1 cellular context compared by ENCODE assay signal in the genomic region with DNA sequence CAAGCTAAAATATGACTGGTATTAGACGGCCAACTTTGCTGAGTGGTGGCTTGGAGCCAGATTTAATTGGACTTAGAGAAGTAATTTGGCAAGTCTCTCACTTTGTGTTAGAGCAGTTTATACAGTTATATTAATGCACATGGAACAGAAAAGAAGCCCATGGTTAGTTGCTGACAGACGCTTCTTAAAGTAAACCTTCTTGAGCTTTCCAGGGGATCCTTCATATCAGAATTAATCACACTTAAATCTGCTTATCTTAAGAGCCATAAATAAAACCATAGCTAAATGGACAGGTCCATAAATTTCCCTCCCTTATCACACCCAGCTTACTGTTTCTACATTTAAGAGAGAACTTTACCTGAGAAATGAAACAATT.
TF ChIP-seq lines count a peak whose summit lies in the region.

No MANE protein-coding gene starts in this region.

TF ChIP-seq in HEK293, 187 proteins besides CTCF, POLR2A, EP300 and RAD21 (continued from another document):
- TF ChIP-seq, protein P1, sequence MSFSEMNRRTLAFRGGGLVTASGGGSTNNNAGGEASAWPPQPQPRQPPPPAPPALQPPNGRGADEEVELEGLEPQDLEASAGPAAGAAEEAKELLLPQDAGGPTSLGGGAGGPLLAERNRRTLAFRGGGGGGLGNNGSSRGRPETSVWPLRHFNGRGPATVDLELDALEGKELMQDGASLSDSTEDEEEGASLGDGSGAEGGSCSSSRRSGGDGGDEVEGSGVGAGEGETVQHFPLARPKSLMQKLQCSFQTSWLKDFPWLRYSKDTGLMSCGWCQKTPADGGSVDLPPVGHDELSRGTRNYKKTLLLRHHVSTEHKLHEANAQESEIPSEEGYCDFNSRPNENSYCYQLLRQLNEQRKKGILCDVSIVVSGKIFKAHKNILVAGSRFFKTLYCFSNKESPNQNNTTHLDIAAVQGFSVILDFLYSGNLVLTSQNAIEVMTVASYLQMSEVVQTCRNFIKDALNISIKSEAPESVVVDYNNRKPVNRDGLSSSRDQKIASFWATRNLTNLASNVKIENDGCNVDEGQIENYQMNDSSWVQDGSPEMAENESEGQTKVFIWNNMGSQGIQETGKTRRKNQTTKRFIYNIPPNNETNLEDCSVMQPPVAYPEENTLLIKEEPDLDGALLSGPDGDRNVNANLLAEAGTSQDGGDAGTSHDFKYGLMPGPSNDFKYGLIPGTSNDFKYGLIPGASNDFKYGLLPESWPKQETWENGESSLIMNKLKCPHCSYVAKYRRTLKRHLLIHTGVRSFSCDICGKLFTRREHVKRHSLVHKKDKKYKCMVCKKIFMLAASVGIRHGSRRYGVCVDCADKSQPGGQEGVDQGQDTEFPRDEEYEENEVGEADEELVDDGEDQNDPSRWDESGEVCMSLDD (tag by site-specific recombination; IDR thresholded peaks at IDR 0.05): no peak
- TF ChIP-seq MEIS1 (CRISPR knock-in tag; IDR thresholded peaks at IDR 0.05; ENCODE audit: borderline replicate concordance): no peak
- TF ChIP-seq ZNF530 (tag by site-specific recombination; IDR thresholded peaks at IDR 0.05; ENCODE audit: low read depth): no peak
- TF ChIP-seq, protein P2, sequence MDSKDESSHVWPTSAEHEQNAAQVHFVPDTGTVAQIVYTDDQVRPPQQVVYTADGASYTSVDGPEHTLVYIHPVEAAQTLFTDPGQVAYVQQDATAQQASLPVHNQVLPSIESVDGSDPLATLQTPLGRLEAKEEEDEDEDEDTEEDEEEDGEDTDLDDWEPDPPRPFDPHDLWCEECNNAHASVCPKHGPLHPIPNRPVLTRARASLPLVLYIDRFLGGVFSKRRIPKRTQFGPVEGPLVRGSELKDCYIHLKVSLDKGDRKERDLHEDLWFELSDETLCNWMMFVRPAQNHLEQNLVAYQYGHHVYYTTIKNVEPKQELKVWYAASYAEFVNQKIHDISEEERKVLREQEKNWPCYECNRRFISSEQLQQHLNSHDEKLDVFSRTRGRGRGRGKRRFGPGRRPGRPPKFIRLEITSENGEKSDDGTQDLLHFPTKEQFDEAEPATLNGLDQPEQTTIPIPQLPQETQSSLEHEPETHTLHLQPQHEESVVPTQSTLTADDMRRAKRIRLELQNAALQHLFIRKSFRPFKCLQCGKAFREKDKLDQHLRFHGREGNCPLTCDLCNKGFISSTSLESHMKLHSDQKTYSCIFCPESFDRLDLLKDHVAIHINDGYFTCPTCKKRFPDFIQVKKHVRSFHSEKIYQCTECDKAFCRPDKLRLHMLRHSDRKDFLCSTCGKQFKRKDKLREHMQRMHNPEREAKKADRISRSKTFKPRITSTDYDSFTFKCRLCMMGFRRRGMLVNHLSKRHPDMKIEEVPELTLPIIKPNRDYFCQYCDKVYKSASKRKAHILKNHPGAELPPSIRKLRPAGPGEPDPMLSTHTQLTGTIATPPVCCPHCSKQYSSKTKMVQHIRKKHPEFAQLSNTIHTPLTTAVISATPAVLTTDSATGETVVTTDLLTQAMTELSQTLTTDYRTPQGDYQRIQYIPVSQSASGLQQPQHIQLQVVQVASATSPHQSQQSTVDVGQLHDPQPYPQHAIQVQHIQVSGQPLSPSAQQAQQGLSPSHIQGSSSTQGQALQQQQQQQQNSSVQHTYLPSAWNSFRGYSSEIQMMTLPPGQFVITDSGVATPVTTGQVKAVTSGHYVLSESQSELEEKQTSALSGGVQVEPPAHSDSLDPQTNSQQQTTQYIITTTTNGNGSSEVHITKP (tag by site-specific recombination; IDR thresholded peaks at IDR 0.05): no peak
- TF ChIP-seq KLF10 (tag by site-specific recombination; IDR thresholded peaks at IDR 0.05): 0 out of 2 replicates have a peak, but pooled peaks have one; percentile 35
- peak; percentile 69 for TF ChIP-seq WT1 (tag by site-specific recombination; IDR thresholded peaks at IDR 0.05)
- TF ChIP-seq, protein P3, sequence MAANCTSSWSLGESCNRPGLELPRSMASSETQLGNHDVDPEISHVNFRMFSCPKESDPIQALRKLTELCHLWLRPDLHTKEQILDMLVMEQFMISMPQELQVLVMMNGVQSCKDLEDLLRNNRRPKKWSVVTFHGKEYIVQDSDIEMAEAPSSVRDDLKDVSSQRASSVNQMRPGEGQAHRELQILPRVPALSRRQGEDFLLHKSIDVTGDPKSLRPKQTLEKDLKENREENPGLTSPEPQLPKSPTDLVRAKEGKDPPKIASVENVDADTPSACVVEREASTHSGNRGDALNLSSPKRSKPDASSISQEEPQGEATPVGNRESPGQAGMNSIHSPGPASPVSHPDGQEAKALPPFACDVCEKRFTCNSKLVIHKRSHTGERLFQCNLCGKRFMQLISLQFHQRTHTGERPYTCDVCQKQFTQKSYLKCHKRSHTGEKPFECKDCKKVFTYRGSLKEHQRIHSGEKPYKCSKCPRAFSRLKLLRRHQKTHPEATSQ (tag by site-specific recombination; IDR thresholded peaks at IDR 0.05): no peak
- TF ChIP-seq ZNF423 (tag by site-specific recombination; IDR thresholded peaks at IDR 0.05): no peak
- 0 out of 2 replicates have a peak, but pooled peaks have one; percentile 29 for TF ChIP-seq ZBTB8A (tag by site-specific recombination; IDR thresholded peaks at IDR 0.05)
- no peak for TF ChIP-seq ZNF837 (tag by site-specific recombination; IDR thresholded peaks at IDR 0.05)
- TF ChIP-seq FEZF1 (tag by site-specific recombination; IDR thresholded peaks at IDR 0.05): 0 out of 2 replicates have a peak, but pooled peaks have one; percentile 60
- no peak for TF ChIP-seq ZNF174 (tag by site-specific recombination; IDR thresholded peaks at IDR 0.05)
- peak; percentile 97 for TF ChIP-seq GLIS1 (tag by site-specific recombination; IDR thresholded peaks at IDR 0.05)
- TF ChIP-seq ZNF629 (tag by site-specific recombination; IDR thresholded peaks at IDR 0.05): no peak
- TF ChIP-seq ZNF239 (tag by site-specific recombination; IDR thresholded peaks at IDR 0.05): no peak
- no peak for TF ChIP-seq ZNF292 (tag by site-specific recombination; IDR thresholded peaks at IDR 0.05; ENCODE audit: borderline replicate concordance, low read depth)
- no peak for TF ChIP-seq REPIN1 (tag by site-specific recombination; IDR thresholded peaks at IDR 0.05; ENCODE audit: low read depth)
- peak; percentile 67 for TF ChIP-seq ZXDB (tag by site-specific recombination; IDR thresholded peaks at IDR 0.05)
- TF ChIP-seq, protein P4, sequence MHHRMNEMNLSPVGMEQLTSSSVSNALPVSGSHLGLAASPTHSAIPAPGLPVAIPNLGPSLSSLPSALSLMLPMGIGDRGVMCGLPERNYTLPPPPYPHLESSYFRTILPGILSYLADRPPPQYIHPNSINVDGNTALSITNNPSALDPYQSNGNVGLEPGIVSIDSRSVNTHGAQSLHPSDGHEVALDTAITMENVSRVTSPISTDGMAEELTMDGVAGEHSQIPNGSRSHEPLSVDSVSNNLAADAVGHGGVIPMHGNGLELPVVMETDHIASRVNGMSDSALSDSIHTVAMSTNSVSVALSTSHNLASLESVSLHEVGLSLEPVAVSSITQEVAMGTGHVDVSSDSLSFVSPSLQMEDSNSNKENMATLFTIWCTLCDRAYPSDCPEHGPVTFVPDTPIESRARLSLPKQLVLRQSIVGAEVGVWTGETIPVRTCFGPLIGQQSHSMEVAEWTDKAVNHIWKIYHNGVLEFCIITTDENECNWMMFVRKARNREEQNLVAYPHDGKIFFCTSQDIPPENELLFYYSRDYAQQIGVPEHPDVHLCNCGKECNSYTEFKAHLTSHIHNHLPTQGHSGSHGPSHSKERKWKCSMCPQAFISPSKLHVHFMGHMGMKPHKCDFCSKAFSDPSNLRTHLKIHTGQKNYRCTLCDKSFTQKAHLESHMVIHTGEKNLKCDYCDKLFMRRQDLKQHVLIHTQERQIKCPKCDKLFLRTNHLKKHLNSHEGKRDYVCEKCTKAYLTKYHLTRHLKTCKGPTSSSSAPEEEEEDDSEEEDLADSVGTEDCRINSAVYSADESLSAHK (tag by site-specific recombination; IDR thresholded peaks at IDR 0.05): peak; percentile 28; the same call in 1 of the 2 replicates
- TF ChIP-seq KLF9 (tag by site-specific recombination; IDR thresholded peaks at IDR 0.05; ENCODE audit: low read depth): no peak
- TF ChIP-seq OVOL3 (tag by site-specific recombination; IDR thresholded peaks at IDR 0.05): peak; percentile 41; the same call in 1 of the 2 replicates
- no peak for TF ChIP-seq ZNF157 (tag by site-specific recombination; IDR thresholded peaks at IDR 0.05)
- 0 out of 2 replicates have a peak, but pooled peaks have one; percentile 2 for TF ChIP-seq ZNF335 (tag by site-specific recombination; conservative IDR thresholded peaks at IDR 0.05)
- TF ChIP-seq ZNF501 (tag by site-specific recombination; IDR thresholded peaks at IDR 0.05): no peak
- TF ChIP-seq ZNF214 (tag by site-specific recombination; IDR thresholded peaks at IDR 0.05; ENCODE audit: borderline replicate concordance): no peak
- peak; percentile 76 for TF ChIP-seq OSR2 (tag by site-specific recombination; IDR thresholded peaks at IDR 0.05)
- TF ChIP-seq KLF8 (tag by site-specific recombination; IDR thresholded peaks at IDR 0.05): no peak
- TF ChIP-seq, protein P5, sequence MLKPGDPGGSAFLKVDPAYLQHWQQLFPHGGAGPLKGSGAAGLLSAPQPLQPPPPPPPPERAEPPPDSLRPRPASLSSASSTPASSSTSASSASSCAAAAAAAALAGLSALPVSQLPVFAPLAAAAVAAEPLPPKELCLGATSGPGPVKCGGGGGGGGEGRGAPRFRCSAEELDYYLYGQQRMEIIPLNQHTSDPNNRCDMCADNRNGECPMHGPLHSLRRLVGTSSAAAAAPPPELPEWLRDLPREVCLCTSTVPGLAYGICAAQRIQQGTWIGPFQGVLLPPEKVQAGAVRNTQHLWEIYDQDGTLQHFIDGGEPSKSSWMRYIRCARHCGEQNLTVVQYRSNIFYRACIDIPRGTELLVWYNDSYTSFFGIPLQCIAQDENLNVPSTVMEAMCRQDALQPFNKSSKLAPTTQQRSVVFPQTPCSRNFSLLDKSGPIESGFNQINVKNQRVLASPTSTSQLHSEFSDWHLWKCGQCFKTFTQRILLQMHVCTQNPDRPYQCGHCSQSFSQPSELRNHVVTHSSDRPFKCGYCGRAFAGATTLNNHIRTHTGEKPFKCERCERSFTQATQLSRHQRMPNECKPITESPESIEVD (tag by site-specific recombination; IDR thresholded peaks at IDR 0.05): peak; percentile 91
- TF ChIP-seq ZNF202 (tag by site-specific recombination; IDR thresholded peaks at IDR 0.05; ENCODE audit: borderline replicate concordance): no peak
- TF ChIP-seq ZNF843 (tag by site-specific recombination; IDR thresholded peaks at IDR 0.05): peak; percentile 71
- TF ChIP-seq, protein P6, sequence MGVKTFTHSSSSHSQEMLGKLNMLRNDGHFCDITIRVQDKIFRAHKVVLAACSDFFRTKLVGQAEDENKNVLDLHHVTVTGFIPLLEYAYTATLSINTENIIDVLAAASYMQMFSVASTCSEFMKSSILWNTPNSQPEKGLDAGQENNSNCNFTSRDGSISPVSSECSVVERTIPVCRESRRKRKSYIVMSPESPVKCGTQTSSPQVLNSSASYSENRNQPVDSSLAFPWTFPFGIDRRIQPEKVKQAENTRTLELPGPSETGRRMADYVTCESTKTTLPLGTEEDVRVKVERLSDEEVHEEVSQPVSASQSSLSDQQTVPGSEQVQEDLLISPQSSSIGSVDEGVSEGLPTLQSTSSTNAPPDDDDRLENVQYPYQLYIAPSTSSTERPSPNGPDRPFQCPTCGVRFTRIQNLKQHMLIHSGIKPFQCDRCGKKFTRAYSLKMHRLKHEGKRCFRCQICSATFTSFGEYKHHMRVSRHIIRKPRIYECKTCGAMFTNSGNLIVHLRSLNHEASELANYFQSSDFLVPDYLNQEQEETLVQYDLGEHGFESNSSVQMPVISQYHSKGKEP (tag by site-specific recombination; IDR thresholded peaks at IDR 0.05): peak; percentile 30
- no peak for TF ChIP-seq BCL11B (tag by site-specific recombination; IDR thresholded peaks at IDR 0.05; ENCODE audit: low read depth)
